Comparison of ENCODE assay signal across 8 cellular contexts in genomic region chr2:128736689-128737545, GRCh38.
A peak's percentile ranks its signal among the peaks of the same experiment; 100 is the strongest.
DNase-seq lines count a peak whose midpoint lies in the region; ATAC-seq and TF ChIP-seq lines count a peak whose summit lies in the region.

No MANE protein-coding gene starts in this region.

- H3K27ac Mint-ChIP-seq in activated CD8-positive, alpha-beta T cell treated with anti-CD3 and anti-CD28 coated beads, Interleukin-2, amount 10 ng/mL, durations not matched to agents 7 days and 5 days: no peak overlapping the region

- peaks cover 22% of the 10 kb centered on the region for H3K4me1 Mint-ChIP-seq in activated CD8-positive, alpha-beta T cell treated with anti-CD3 and anti-CD28 coated beads, Interleukin-2, amount 10 ng/mL, durations not matched to agents 7 days and 5 days (ENCODE audit: low read depth)

- no peaks in the 10 kb centered on the region for H3K36me3 Mint-ChIP-seq in activated CD8-positive, alpha-beta T cell treated with anti-CD3 and anti-CD28 coated beads, Interleukin-2, amount 10 ng/mL, durations not matched to agents 7 days and 5 days (ENCODE audit: low read depth)

- H3K9me3 Mint-ChIP-seq in activated CD8-positive, alpha-beta T cell treated with anti-CD3 and anti-CD28 coated beads, Interleukin-2, amount 10 ng/mL, durations not matched to agents 7 days and 5 days (ENCODE audit: insufficient read depth): no peaks in the 10 kb centered on the region

- peaks cover 3% of the 10 kb centered on the region for H3K27me3 ChIP-seq in effector memory CD4-positive, alpha-beta T cell (replicated peaks; ENCODE audit: control insufficient read depth, insufficient read depth, low read length, poor library complexity, severe bottlenecking)

- H3K36me3 ChIP-seq in effector memory CD4-positive, alpha-beta T cell (ENCODE audit: control insufficient read depth, insufficient read depth, low read length): no peaks in the 10 kb centered on the region

- peak; percentile 99 for TF ChIP-seq CTCF in GM12865 (IDR thresholded peaks at IDR 0.05; ENCODE audit: insufficient read depth, low read depth, low read length, missing control alignments)
- peak; percentile 93 for TF ChIP-seq CTCF in epithelial cell of proximal tubule (conservative IDR thresholded peaks at IDR 0.05; ENCODE audit: low read depth, low read length)

- H3K4me3 ChIP-seq in GM12865 (ENCODE audit: low read depth, low read length) (no peak overlapping the region), epithelial cell of proximal tubule (ENCODE audit: low read depth, low read length) (peak overlapping the region; percentile 30)
- no peak overlapping the region for H3K4me3 ChIP-seq in effector memory CD4-positive, alpha-beta T cell (ENCODE audit: insufficient read depth, low read depth, low read length, poor library complexity, severe bottlenecking)

- POLR2A ChIA-PET in activated CD8-positive, alpha-beta T cell treated with anti-CD3 and anti-CD28 coated beads, Interleukin-2, amount 10 ng/mL, durations not matched to agents 7 days and 5 days (lab: Charles Lee): no interaction called here

- H3K4me3 Mint-ChIP-seq in activated CD8-positive, alpha-beta T cell treated with anti-CD3 and anti-CD28 coated beads, Interleukin-2, amount 10 ng/mL, durations not matched to agents 7 days and 5 days: peak overlapping the region; percentile 45

- CTCF ChIA-PET in activated CD8-positive, alpha-beta T cell treated with anti-CD3 and anti-CD28 coated beads, Interleukin-2, amount 10 ng/mL, durations not matched to agents 7 days and 5 days (lab: Charles Lee): interaction anchor here (0.7 to 1.6 kb wide), 12 partner anchors 9 to 420 kb away, joined by 3 to 11 read pairs (median 4); no protein-coding TSS in a partner anchor

- H3K4me1 ChIP-seq in effector memory CD4-positive, alpha-beta T cell (ENCODE audit: control insufficient read depth, insufficient read depth, low read length, poor library complexity, severe bottlenecking): peaks cover 4% of the 10 kb centered on the region

- H3K27me3 Mint-ChIP-seq in activated CD8-positive, alpha-beta T cell treated with anti-CD3 and anti-CD28 coated beads, Interleukin-2, amount 10 ng/mL, durations not matched to agents 7 days and 5 days (ENCODE audit: low read depth): peaks cover 26% of the 10 kb centered on the region

- H3K9me3 ChIP-seq in effector memory CD4-positive, alpha-beta T cell (ENCODE audit: control insufficient read depth, low read length): no peaks in the 10 kb centered on the region

- no peak overlapping the region for H3K27ac ChIP-seq in effector memory CD4-positive, alpha-beta T cell (ENCODE audit: insufficient read depth, low read length, poor library complexity, severe bottlenecking)

- peak; percentile 71 for DNase-seq in GM12865 (ENCODE audit: low read depth)
- DNase-seq in NCI-H226: peak; percentile 22
- DNase-seq in activated CD8-positive, alpha-beta T cell treated with anti-CD3 and anti-CD28 coated beads, Interleukin-2, amount 10 ng/mL, durations not matched to agents 7 days and 5 days: peak; percentile 71
- no peak for DNase-seq in epithelial cell of proximal tubule (ENCODE audit: low read depth)
- peak; percentile 52 for DNase-seq in middle frontal gyrus (ENCODE audit: extremely low spot score, low spot score)
- peak; percentile 81 for DNase-seq in stimulated activated CD8-positive, alpha-beta memory T cell treated with anti-CD3 and anti-CD28 coated beads, Interleukin-4, amount 100 ng/mL, for 48 hours
- no peak for DNase-seq in effector memory CD4-positive, alpha-beta T cell

- peak; percentile 44 for ATAC-seq in HG02678 (IDR thresholded peaks at IDR 0.05; ENCODE audit: unreplicated experiment)
- ATAC-seq in activated CD8-positive, alpha-beta T cell treated with anti-CD3 and anti-CD28 coated beads, Interleukin-2, amount 10 ng/mL, durations not matched to agents 7 days and 5 days: peak; percentile 75

Comparison
In these comparisons a context has a peak if more than half of its experiments do, and no peak if none do; other contexts are left out.
1. DNase-seq: peak in GM12865 (single experiment), NCI-H226 (single experiment), activated CD8-positive, alpha-beta T cell treated with anti-CD3 and anti-CD28 coated beads, Interleukin-2, amount 10 ng/mL, durations not matched to agents 7 days and 5 days (single experiment), middle frontal gyrus (single experiment) and stimulated activated CD8-positive, alpha-beta memory T cell treated with anti-CD3 and anti-CD28 coated beads, Interleukin-4, amount 100 ng/mL, for 48 hours (single experiment); none in epithelial cell of proximal tubule (single experiment) and effector memory CD4-positive, alpha-beta T cell (0 of 3).